Comparison of ENCODE assay signal across 1 cellular context in genomic region chr1:181142096-181143043, GRCh38.
TF ChIP-seq lines count a peak whose summit lies in the region.

No MANE protein-coding gene starts in this region.

TF ChIP-seq in GM12878, 131 proteins besides CTCF, POLR2A, EP300 and RAD21 (continued from another document):
- TF ChIP-seq NBN (IDR thresholded peaks at IDR 0.05), result 0 out of 2 replicates have a peak, but pooled peaks have one; percentile 36
- TF ChIP-seq CHD2 (IDR thresholded peaks at IDR 0.05; ENCODE audit: borderline replicate concordance, low read depth, low read length), result 0 out of 2 replicates have a peak, but pooled peaks have one; percentile 43
- TF ChIP-seq MEF2A (IDR thresholded peaks at IDR 0.05; ENCODE audit: insufficient read depth, low read depth, low read length), result 0 out of 2 replicates have a peak, but pooled peaks have one; percentile 43
- peak; percentile 49; the same call in 1 of the 2 replicates for TF ChIP-seq CREB1 (IDR thresholded peaks at IDR 0.05; ENCODE audit: low read depth)
- TF ChIP-seq WRNIP1 (IDR thresholded peaks at IDR 0.05; ENCODE audit: borderline replicate concordance, low read depth, low read length), result 0 out of 2 replicates have a peak, but pooled peaks have one; percentile 16
- TF ChIP-seq YY1 (IDR thresholded peaks at IDR 0.05; ENCODE audit: low read depth, low read length), result peak; percentile 82
- TF ChIP-seq TCF12 (IDR thresholded peaks at IDR 0.05; ENCODE audit: low read depth, low read length), result 0 out of 2 replicates have a peak, but pooled peaks have one; percentile 29
- peak; percentile 24 for TF ChIP-seq RELA (IDR thresholded peaks at IDR 0.05; ENCODE audit: borderline replicate concordance, partially characterized antibody)
- no peak for TF ChIP-seq EGR1 (IDR thresholded peaks at IDR 0.05; ENCODE audit: borderline replicate concordance in 1 of 2, low read depth in 2 of 2, low read length in 2 of 2)
- TF ChIP-seq PKNOX1 (IDR thresholded peaks at IDR 0.05), result no peak; the same call in 1 of the 2 replicates
- peak; percentile 89 for TF ChIP-seq SMARCA5 (IDR thresholded peaks at IDR 0.05)
- peak; percentile 34 for TF ChIP-seq KLF5 (IDR thresholded peaks at IDR 0.05; ENCODE audit: partially characterized antibody)
- peak; percentile 60 for TF ChIP-seq SKIL (IDR thresholded peaks at IDR 0.05; ENCODE audit: low read depth, poor library complexity, severe bottlenecking)
- TF ChIP-seq HDGF (IDR thresholded peaks at IDR 0.05), result peak; percentile 62; the same call in 1 of the 2 replicates
- TF ChIP-seq MEF2B (IDR thresholded peaks at IDR 0.05; ENCODE audit: partially characterized antibody, poor library complexity, severe bottlenecking), result peak; percentile 19
- 0 out of 2 replicates have a peak, but pooled peaks have one; percentile 46 for TF ChIP-seq FOXM1 (IDR thresholded peaks at IDR 0.05; ENCODE audit: low read depth, low read length)
- peak; percentile 39; the same call in 1 of the 2 replicates for TF ChIP-seq MLLT1 (IDR thresholded peaks at IDR 0.05)
- 0 out of 2 replicates have a peak, but pooled peaks have one; percentile 54 for TF ChIP-seq ZSCAN29 (IDR thresholded peaks at IDR 0.05)
- TF ChIP-seq MTA3 (IDR thresholded peaks at IDR 0.05; ENCODE audit: borderline replicate concordance, low read length), result no peak
- TF ChIP-seq MYC (IDR thresholded peaks at IDR 0.05; ENCODE audit: insufficient read depth, insufficient read length, insufficient replicate concordance, low read length, severe bottlenecking), result no peak
- TF ChIP-seq STAT1 (conservative IDR thresholded peaks at IDR 0.05), result 0 out of 2 replicates have a peak, but pooled peaks have one; percentile 41
- no peak for TF ChIP-seq HSF1 (IDR thresholded peaks at IDR 0.05; ENCODE audit: low read depth, low read length)
- no peak for TF ChIP-seq ZNF687 (IDR thresholded peaks at IDR 0.05)
- TF ChIP-seq NR2F1 (conservative IDR thresholded peaks at IDR 0.05), result 0 out of 2 replicates have a peak, but pooled peaks have one; percentile 25
- peak; percentile 25 to 46; a peak in 2 of 4 replicates for TF ChIP-seq BHLHE40 (IDR thresholded peaks at IDR 0.05; ENCODE audit: borderline replicate concordance in 1 of 2, low read depth in 2 of 2, low read length in 1 of 2)
- TF ChIP-seq POLR2AphosphoS2 (IDR thresholded peaks at IDR 0.05; ENCODE audit: low read depth, low read length), result no peak
- no peak for TF ChIP-seq KAT2A (conservative IDR thresholded peaks at IDR 0.05; ENCODE audit: control insufficient read depth, low read depth, low read length)
- peak; percentile 40; the same call in 1 of the 2 replicates for TF ChIP-seq ZNF24 (IDR thresholded peaks at IDR 0.05)
- TF ChIP-seq MXI1 (IDR thresholded peaks at IDR 0.05; ENCODE audit: low read depth, low read length), result peak; percentile 18; the same call in 1 of the 2 replicates
